ENCODE assay signal across 1 cellular context in genomic region chr5:10607023-10607665, GRCh38.
A peak's percentile ranks its signal among the peaks of the same experiment; 100 is the strongest.
TF ChIP-seq lines count a peak whose summit lies in the region.

No MANE protein-coding gene starts in this region.

TF ChIP-seq in HEK293, 187 proteins besides CTCF, POLR2A, EP300 and RAD21 (continued from another document and continues in another):
- TF ChIP-seq ZSCAN18 (tag by site-specific recombination; IDR thresholded peaks at IDR 0.05): no peak
- peak; percentile 79; the same call in 1 of the 2 replicates for TF ChIP-seq ZBTB1 (tag by site-specific recombination; IDR thresholded peaks at IDR 0.05)
- TF ChIP-seq ZSCAN23 (tag by site-specific recombination; IDR thresholded peaks at IDR 0.05): peak; percentile 80; the same call in 1 of the 2 replicates
- no peak for TF ChIP-seq YY2 (tag by site-specific recombination; IDR thresholded peaks at IDR 0.05)
- TF ChIP-seq ZNF184 (tag by site-specific recombination; IDR thresholded peaks at IDR 0.05): peak; percentile 27; the same call in 1 of the 2 replicates
- no peak for TF ChIP-seq ZNF785 (tag by site-specific recombination; IDR thresholded peaks at IDR 0.05)
- peak; percentile 95 for TF ChIP-seq TSHZ1 (tag by site-specific recombination; IDR thresholded peaks at IDR 0.05; ENCODE audit: borderline replicate concordance)
- TF ChIP-seq ZBTB7A (tag by site-specific recombination; IDR thresholded peaks at IDR 0.05; ENCODE audit: low read depth): no peak
- TF ChIP-seq ZBTB20 (tag by site-specific recombination; IDR thresholded peaks at IDR 0.05): peak; percentile 36; the same call in 1 of the 2 replicates
- TF ChIP-seq PBX3 (CRISPR knock-in tag; IDR thresholded peaks at IDR 0.05): no peak
- TF ChIP-seq REPIN1 (tag by site-specific recombination; IDR thresholded peaks at IDR 0.05; ENCODE audit: low read depth): no peak
- TF ChIP-seq ZNF548 (tag by site-specific recombination; IDR thresholded peaks at IDR 0.05): no peak
- TF ChIP-seq ZNF2 (tag by site-specific recombination; IDR thresholded peaks at IDR 0.05): peak; percentile 86
- TF ChIP-seq ZNF747 (tag by site-specific recombination; IDR thresholded peaks at IDR 0.05): no peak
- TF ChIP-seq ZBTB17 (tag by site-specific recombination; IDR thresholded peaks at IDR 0.05): peak; percentile 82
- peak; percentile 77 for TF ChIP-seq ZNF692 (tag by site-specific recombination; IDR thresholded peaks at IDR 0.05)
- TF ChIP-seq PRDM10 (tag by site-specific recombination; IDR thresholded peaks at IDR 0.05): peak; percentile 57
- peak; percentile 83 for TF ChIP-seq ZIC2 (tag by site-specific recombination; IDR thresholded peaks at IDR 0.05)
- no peak for TF ChIP-seq PRDM2 (tag by site-specific recombination; IDR thresholded peaks at IDR 0.05; ENCODE audit: borderline replicate concordance)
- peak; percentile 87 for TF ChIP-seq KLF17 (tag by site-specific recombination; IDR thresholded peaks at IDR 0.05)
- TF ChIP-seq MEIS1 (CRISPR knock-in tag; IDR thresholded peaks at IDR 0.05; ENCODE audit: borderline replicate concordance): no peak
- TF ChIP-seq ZBTB21 (tag by site-specific recombination; IDR thresholded peaks at IDR 0.05): no peak
- no peak for TF ChIP-seq ZNF626 (tag by site-specific recombination; IDR thresholded peaks at IDR 0.05)
- no peak for TF ChIP-seq ZNF837 (tag by site-specific recombination; IDR thresholded peaks at IDR 0.05)
- peak; percentile 100 for TF ChIP-seq OSR2 (tag by site-specific recombination; IDR thresholded peaks at IDR 0.05)
- TF ChIP-seq ZNF585B (tag by site-specific recombination; IDR thresholded peaks at IDR 0.05): no peak
- TF ChIP-seq ZBTB10 (tag by site-specific recombination; IDR thresholded peaks at IDR 0.05): 0 out of 2 replicates have a peak, but pooled peaks have one; percentile 27
- TF ChIP-seq ZNF398 (tag by site-specific recombination; IDR thresholded peaks at IDR 0.05): peak; percentile 86
- TF ChIP-seq GFI1B (tag by site-specific recombination; IDR thresholded peaks at IDR 0.05): peak; percentile 96
- TF ChIP-seq ZNF558 (tag by site-specific recombination; IDR thresholded peaks at IDR 0.05): no peak
- peak; percentile 96 for TF ChIP-seq ZEB2 (tag by site-specific recombination; IDR thresholded peaks at IDR 0.05)
- no peak for TF ChIP-seq ZNF544 (tag by site-specific recombination; IDR thresholded peaks at IDR 0.05)
- no peak for TF ChIP-seq ZNF658 (tag by site-specific recombination; IDR thresholded peaks at IDR 0.05)
